ENCODE assay signal across 2 cellular contexts in genomic region chr4:119024102-119024501, GRCh38.
TF ChIP-seq lines count a peak whose summit lies in the region.

No MANE protein-coding gene starts in this region.

TF ChIP-seq in IMR-90, 13 proteins besides CTCF, POLR2A, EP300 and RAD21:
- TF ChIP-seq ELK1 (IDR thresholded peaks at IDR 0.05; ENCODE audit: borderline replicate concordance, low read depth, low read length) (no peak), CHD1 (IDR thresholded peaks at IDR 0.05; ENCODE audit: low read depth, low read length) (no peak)

TF ChIP-seq in H1, 55 proteins besides CTCF, POLR2A, EP300 and RAD21:
- TF ChIP-seq RXRA (IDR thresholded peaks at IDR 0.05; ENCODE audit: insufficient read depth, low read depth, low read length) (no peak), CBX8 (IDR thresholded peaks at IDR 0.05; ENCODE audit: borderline replicate concordance, low read depth, low read length) (no peak), USF2 (IDR thresholded peaks at IDR 0.05; ENCODE audit: low read length) (no peak), TCF12 (IDR thresholded peaks at IDR 0.05; ENCODE audit: low read depth, low read length) (no peak), BCL11A (IDR thresholded peaks at IDR 0.05; ENCODE audit: low read depth in 2 of 2, low read length in 2 of 2) (no peak), SP2 (IDR thresholded peaks at IDR 0.05; ENCODE audit: low read length) (no peak), JUND (IDR thresholded peaks at IDR 0.05; ENCODE audit: low read length) (no peak), PHF8 (conservative IDR thresholded peaks at IDR 0.05; ENCODE audit: low read depth, low read length) (no peak), BACH1 (IDR thresholded peaks at IDR 0.05; ENCODE audit: low read length) (no peak), BRCA1 (IDR thresholded peaks at IDR 0.05; ENCODE audit: low read depth, low read length) (no peak), TBP (IDR thresholded peaks at IDR 0.05; ENCODE audit: low read depth, low read length) (no peak), POU5F1 (IDR thresholded peaks at IDR 0.05; ENCODE audit: low read depth, low read length) (no peak), ASH2L (IDR thresholded peaks at IDR 0.05; ENCODE audit: low read length) (no peak), EGR1 (IDR thresholded peaks at IDR 0.05; ENCODE audit: borderline replicate concordance, low read depth, low read length) (no peak)
- TF ChIP-seq, protein P1, sequence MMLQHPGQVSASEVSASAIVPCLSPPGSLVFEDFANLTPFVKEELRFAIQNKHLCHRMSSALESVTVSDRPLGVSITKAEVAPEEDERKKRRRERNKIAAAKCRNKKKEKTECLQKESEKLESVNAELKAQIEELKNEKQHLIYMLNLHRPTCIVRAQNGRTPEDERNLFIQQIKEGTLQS (IDR thresholded peaks at IDR 0.05; ENCODE audit: insufficient read depth, low read depth, low read length), result no peak
